ENCODE assay signal across 16 cellular contexts in the genomic region with DNA sequence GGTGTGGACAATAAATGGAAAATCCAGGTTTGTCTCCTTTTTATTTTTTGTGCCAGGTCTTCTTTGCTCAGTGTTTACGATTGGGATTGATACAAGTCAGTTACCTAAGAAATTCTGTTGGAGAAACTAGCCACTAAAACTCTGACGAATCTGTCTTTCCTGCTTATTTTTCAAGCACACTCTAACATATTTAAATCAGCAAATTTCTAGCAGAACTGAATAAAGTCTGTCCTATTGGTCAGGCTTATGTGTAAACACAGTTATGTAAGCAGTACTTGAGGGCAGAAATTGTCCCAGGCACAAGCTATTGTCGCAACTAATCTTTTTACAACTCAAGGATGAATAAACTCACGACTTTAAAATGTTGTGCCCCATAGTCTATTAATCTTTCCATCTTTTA. TPM values are rescaled to one million over a fixed set of nuclear protein-coding genes. Genes with fewer than 3 reads are reported as not detected.
"Had no signal": no experiment of that assay in that cellular context is flagged by ENCODE, and none has a peak within 500 bp of the region (broad histone marks: within the 10 kb centered on the region; RNA-seq: fewer than 3 reads in every experiment).

No MANE protein-coding gene starts in this region.

- H3K36me3 Mint-ChIP-seq: neural progenitor cell, WTC11 had no signal

- H3K4me2 ChIP-seq: neural progenitor cell had no signal

- H3K4me3 Mint-ChIP-seq: activated T-helper 1 cell treated with anti-CD3 and anti-CD28 coated beads, Interleukin-12 subunit alpha, Interleukin-12 subunit beta, Interleukin-2, Interleukin-4 antibody, amounts not matched to agents 30 ng/mL and 10 ng/mL and 1 ng/mL, durations not matched to agents 14 hours and 24 hours and 36 hours; neural progenitor cell; stimulated activated naive CD8-positive, alpha-beta T cell treated with anti-CD3 and anti-CD28 coated beads, Interleukin-15, Interleukin-2, amounts not matched to agents 100 ng/mL and 50 ng/mL, for 24 hours; WTC11 had no signal

- H3K9ac ChIP-seq: neural progenitor cell had no signal

- H3K4me1 ChIP-seq: breast epithelium, pancreas had no signal

- H3K9me3 Mint-ChIP-seq: activated T-helper 1 cell treated with anti-CD3 and anti-CD28 coated beads, Interleukin-12 subunit alpha, Interleukin-12 subunit beta, Interleukin-2, Interleukin-4 antibody, amounts not matched to agents 30 ng/mL and 10 ng/mL and 1 ng/mL, durations not matched to agents 14 hours and 24 hours and 36 hours; neural progenitor cell; stimulated activated naive CD8-positive, alpha-beta T cell treated with anti-CD3 and anti-CD28 coated beads, Interleukin-15, Interleukin-2, amounts not matched to agents 100 ng/mL and 50 ng/mL, for 24 hours; WTC11 had no signal

- H3K9me3 ChIP-seq: breast epithelium, heart left ventricle, pancreas, thoracic aorta had no signal

- H2AFZ ChIP-seq: neural progenitor cell had no signal

- H3K27me3 ChIP-seq: breast epithelium had no signal

- H3K36me3 ChIP-seq: breast epithelium, heart left ventricle, neural progenitor cell, pancreas, thoracic aorta had no signal

- ATAC-seq: heart left ventricle, left ventricle myocardium superior, WTC11 had no signal

- H3K27ac Mint-ChIP-seq: activated T-helper 1 cell treated with anti-CD3 and anti-CD28 coated beads, Interleukin-12 subunit alpha, Interleukin-12 subunit beta, Interleukin-2, Interleukin-4 antibody, amounts not matched to agents 30 ng/mL and 10 ng/mL and 1 ng/mL, durations not matched to agents 14 hours and 24 hours and 36 hours; neural progenitor cell; stimulated activated naive CD8-positive, alpha-beta T cell treated with anti-CD3 and anti-CD28 coated beads, Interleukin-15, Interleukin-2, amounts not matched to agents 100 ng/mL and 50 ng/mL, for 24 hours; WTC11 had no signal

- H3K27ac ChIP-seq: breast epithelium, heart left ventricle, neural progenitor cell, pancreas, thoracic aorta had no signal

- DNase-seq: activated CD4-positive, alpha-beta T cell treated with anti-CD3 and anti-CD28 coated beads for 48 hours; activated naive CD4-positive, alpha-beta T cell; aorta; foreskin melanocyte; heart left ventricle; islet precursor cell; left ventricle myocardium superior; pancreas; stimulated activated CD4-positive, alpha-beta T cell treated with anti-CD3 and anti-CD28 coated beads, Interleukin-4, amount 100 ng/mL, for 1 hour; stimulated activated CD8-positive, alpha-beta memory T cell treated with anti-CD3 and anti-CD28 coated beads, Interleukin-4, amount 100 ng/mL, for 48 hours had no signal

- H3K4me3 ChIP-seq: breast epithelium, heart left ventricle, neural progenitor cell, pancreas, thoracic aorta had no signal

RNA-seq across cellular contexts. Expression of a gene that starts 48.1 kb away (rescaled TPM):
- total RNA-seq: left ventricle myocardium superior had no signal
